Comparison of ENCODE assay signal across 8 cellular contexts in the genomic region with DNA sequence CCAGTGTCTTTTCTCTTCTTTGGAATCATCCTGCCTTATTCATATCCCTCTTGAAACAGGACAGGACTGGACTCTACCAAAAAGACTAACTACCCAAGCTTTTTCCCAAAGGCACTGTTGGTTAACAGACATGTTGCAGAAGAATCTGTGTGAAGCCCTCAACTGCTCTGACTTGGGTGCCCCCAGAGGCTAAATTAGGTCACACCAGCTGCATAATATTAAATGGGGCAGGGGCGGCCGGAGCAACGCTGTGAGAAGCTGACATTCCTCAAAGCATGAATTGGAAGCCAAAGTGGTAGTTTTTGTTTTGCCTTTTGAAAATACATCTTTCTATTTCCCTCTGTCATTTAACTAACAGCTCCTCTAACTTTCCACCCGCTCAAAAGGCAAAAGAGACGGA.
A peak's percentile ranks its signal among the peaks of the same experiment; 100 is the strongest.
DNase-seq lines count a peak whose midpoint lies in the region; ATAC-seq and TF ChIP-seq lines count a peak whose summit lies in the region.

No MANE protein-coding gene starts in this region.

- H3K36me3 Mint-ChIP-seq in CD4-positive, alpha-beta memory T cell: no peaks in the 10 kb centered on the region

- no peaks in the 10 kb centered on the region for H3K27me3 ChIP-seq in SJCRH30
- H3K27me3 ChIP-seq in gastroesophageal sphincter: no peaks in the 10 kb centered on the region
- H3K27me3 ChIP-seq in CD4-positive, alpha-beta memory T cell (ENCODE audit: insufficient read depth, low read length): no peaks in the 10 kb centered on the region
- H3K27me3 ChIP-seq in effector memory CD4-positive, alpha-beta T cell (replicated peaks; ENCODE audit: control insufficient read depth, insufficient read depth, low read length, poor library complexity, severe bottlenecking): no peaks in the 10 kb centered on the region

- no peak overlapping the region for H3K4me3 Mint-ChIP-seq in CD4-positive, alpha-beta memory T cell

- H3K27me3 Mint-ChIP-seq in CD4-positive, alpha-beta memory T cell: peaks cover 5 to 6% of the 10 kb centered on the region in 2 donors

- POLR2A ChIA-PET in CD4-positive, alpha-beta memory T cell (lab: Charles Lee; ENCODE audit: partially characterized antibody): no interaction called here

- no peak for TF ChIP-seq EP300 in gastroesophageal sphincter (IDR thresholded peaks at IDR 0.05)

- no peaks in the 10 kb centered on the region for H3K36me3 ChIP-seq in SJCRH30
- H3K36me3 ChIP-seq in gastroesophageal sphincter: no peaks in the 10 kb centered on the region
- H3K36me3 ChIP-seq in CD4-positive, alpha-beta memory T cell (ENCODE audit: insufficient read depth, low read length): no peaks in the 10 kb centered on the region
- H3K36me3 ChIP-seq in effector memory CD4-positive, alpha-beta T cell (ENCODE audit: control insufficient read depth, insufficient read depth, low read length): no peaks in the 10 kb centered on the region

- peaks cover 16% of the 10 kb centered on the region for H3K4me1 ChIP-seq in SJCRH30
- H3K4me1 ChIP-seq in gastroesophageal sphincter: peaks cover 0 to 60% (median 20%) of the 10 kb centered on the region in 3 donors
- H3K4me1 ChIP-seq in CD4-positive, alpha-beta memory T cell (ENCODE audit: insufficient read depth, low read length): no peaks in the 10 kb centered on the region
- H3K4me1 ChIP-seq in effector memory CD4-positive, alpha-beta T cell (ENCODE audit: control insufficient read depth, insufficient read depth, low read length, poor library complexity, severe bottlenecking): no peaks in the 10 kb centered on the region

- H3K9me3 ChIP-seq in SJCRH30 (replicated peaks): no peaks in the 10 kb centered on the region
- no peaks in the 10 kb centered on the region for H3K9me3 ChIP-seq in gastroesophageal sphincter
- H3K9me3 ChIP-seq in CD4-positive, alpha-beta memory T cell (ENCODE audit: control insufficient read depth in 1 of 2, low read length in 2 of 2): no peaks in the 10 kb centered on the region
- H3K9me3 ChIP-seq in effector memory CD4-positive, alpha-beta T cell (ENCODE audit: control insufficient read depth, low read length): no peaks in the 10 kb centered on the region

- no peaks in the 10 kb centered on the region for H3K9me3 Mint-ChIP-seq in CD4-positive, alpha-beta memory T cell

- ATAC-seq in gastroesophageal sphincter (no peak), GM21619 (IDR thresholded peaks at IDR 0.05; ENCODE audit: unreplicated experiment) (no peak)

- H3K27ac Mint-ChIP-seq in CD4-positive, alpha-beta memory T cell: no peak overlapping the region

- TF ChIP-seq POLR2A in gastroesophageal sphincter (IDR thresholded peaks at IDR 0.05): no peak

- TF ChIP-seq CTCF in GM12865 (IDR thresholded peaks at IDR 0.05; ENCODE audit: insufficient read depth, low read depth, low read length, missing control alignments): peak; percentile 3
- peak in 2 of 4 experiments; percentile 17 to 20 for TF ChIP-seq CTCF in gastroesophageal sphincter (IDR thresholded peaks at IDR 0.05)

- peak overlapping the region; percentile 38 for H3K27ac ChIP-seq in SJCRH30
- peak overlapping the region in 3 of 4 donors; percentile 43 to 53 (median 49) for H3K27ac ChIP-seq in gastroesophageal sphincter
- H3K27ac ChIP-seq in CD4-positive, alpha-beta memory T cell (ENCODE audit: low read depth, low read length): no peak overlapping the region
- no peak overlapping the region for H3K27ac ChIP-seq in effector memory CD4-positive, alpha-beta T cell (ENCODE audit: insufficient read depth, low read length, poor library complexity, severe bottlenecking)

- no peaks in the 10 kb centered on the region for H3K4me1 Mint-ChIP-seq in CD4-positive, alpha-beta memory T cell

- H3K4me3 ChIP-seq in GM12865 (ENCODE audit: low read depth, low read length) (no peak overlapping the region), SJCRH30 (peak overlapping the region; percentile 12), gastroesophageal sphincter (no peak overlapping the region)
- H3K4me3 ChIP-seq in CD4-positive, alpha-beta memory T cell (ENCODE audit: low read length in 2 of 2): no peak overlapping the region
- no peak overlapping the region for H3K4me3 ChIP-seq in effector memory CD4-positive, alpha-beta T cell (ENCODE audit: insufficient read depth, low read depth, low read length, poor library complexity, severe bottlenecking)

- intact Hi-C loops in CD4-positive, alpha-beta memory T cell (cut with micrococcal nuclease): loop anchor here (10.0 kb wide), 1 partner anchor 198 kb away; no protein-coding TSS in a partner anchor

- WGBS in gastroesophageal sphincter (ENCODE audit: low coverage in 1 of 2), 2 donors: 54 to 55% methylated on average over 4 to 5 of the region's 5 CpGs

- CTCF ChIA-PET in CD4-positive, alpha-beta memory T cell (lab: Charles Lee; ENCODE audit: partially characterized antibody): interaction anchor here (1.1 kb wide), 1 partner anchor 10 kb away, joined by 3 read pairs; no protein-coding TSS in a partner anchor

- DNase-seq in GM12865 (ENCODE audit: low read depth) (no peak), SJCRH30 (peak; percentile 50 to 62), retina (peak; percentile 63)
- DNase-seq in activated CD4-positive, alpha-beta T cell treated with anti-CD3 and anti-CD28 coated beads for 4 hours: no peak
- DNase-seq in CD4-positive, alpha-beta memory T cell: no peak
- DNase-seq in effector memory CD4-positive, alpha-beta T cell: no peak

Comparison
In these comparisons a context has a peak if more than half of its experiments do, and no peak if none do; other contexts are left out.
1. DNase-seq: peak in SJCRH30 (2 of 2) and retina (single experiment); none in GM12865 (single experiment), activated CD4-positive, alpha-beta T cell treated with anti-CD3 and anti-CD28 coated beads for 4 hours (0 of 2), CD4-positive, alpha-beta memory T cell (0 of 5) and effector memory CD4-positive, alpha-beta T cell (0 of 3).
2. H3K27ac ChIP-seq: peak in SJCRH30 (single experiment) and gastroesophageal sphincter (3 of 4); none in CD4-positive, alpha-beta memory T cell (single experiment) and effector memory CD4-positive, alpha-beta T cell (single experiment).